In the genomic region with DNA sequence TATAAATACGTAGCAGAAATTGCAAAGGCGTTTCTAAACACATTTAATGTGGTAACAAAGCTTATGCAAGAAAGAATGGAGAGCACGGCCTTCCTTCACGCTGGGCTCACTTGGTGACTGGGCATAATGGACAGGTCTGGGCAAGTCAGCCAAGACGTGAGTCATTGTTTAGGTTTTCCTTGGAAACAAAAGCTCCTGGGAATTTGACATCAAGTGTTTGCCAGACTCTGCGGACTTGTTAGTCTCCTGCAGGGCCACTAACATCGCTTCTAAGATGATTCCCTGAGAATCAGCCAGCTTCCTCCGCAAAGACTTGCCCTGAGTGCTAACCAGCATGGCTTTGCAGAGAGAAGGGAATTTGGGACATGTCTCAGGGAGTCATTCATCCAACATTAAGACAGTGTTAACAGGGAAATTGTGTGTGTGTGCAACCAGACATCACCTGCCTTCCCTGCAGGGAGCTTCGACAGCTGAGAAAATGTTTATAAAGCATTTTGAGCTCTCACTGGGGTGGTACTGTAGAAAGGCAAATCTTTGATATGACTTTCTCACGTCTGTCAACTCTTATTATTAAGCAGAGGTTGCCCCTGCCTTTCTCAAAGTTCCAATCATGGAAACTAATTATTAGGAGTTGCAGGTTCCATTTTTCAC, we compare ENCODE assay signal across 9 cellular contexts.
DNase-seq lines count a peak whose midpoint lies in the region; ATAC-seq and TF ChIP-seq lines count a peak whose summit lies in the region.
"Had no signal": no experiment of that assay in that cellular context is flagged by ENCODE, and none has a peak within 500 bp of the region (broad histone marks: within the 10 kb centered on the region; RNA-seq: fewer than 3 reads in every experiment).

No MANE protein-coding gene starts in this region.

- H3K27ac Mint-ChIP-seq in activated T-cell treated with anti-CD3 and anti-CD28 coated beads, Interleukin-2, amount 50 U/mL, for 24 hours = no peak overlapping the region
- H3K27ac Mint-ChIP-seq in Caco-2 (ENCODE audit: unreplicated experiment) = no peak overlapping the region
- H3K27ac Mint-ChIP-seq: naive B cell had no signal

- no peaks in the 10 kb centered on the region for H3K27me3 ChIP-seq in Caco-2 (replicated peaks; ENCODE audit: control insufficient read depth, insufficient read depth, low read length)

- in situ Hi-C loops in Caki2 (cut with HindIII; ENCODE audit: low pct_unique_long_range_greater_than_20kb, low sequenced_read_pairs) = no loop called here

- H3K36me3 Mint-ChIP-seq in activated T-cell treated with anti-CD3 and anti-CD28 coated beads, Interleukin-2, amount 50 U/mL, for 24 hours (ENCODE audit: low read depth) = no peaks in the 10 kb centered on the region
- no peaks in the 10 kb centered on the region for H3K36me3 Mint-ChIP-seq in Caco-2 (ENCODE audit: insufficient read depth, unreplicated experiment)
- H3K36me3 Mint-ChIP-seq: naive B cell had no signal

- H3K9me3 ChIP-seq in Caco-2 = no peaks in the 10 kb centered on the region

- BruUV-seq in Caco-2 (replicated peaks; lab: Mats Ljungman, UMichigan) = no TSS peak

- CTCF ChIA-PET in Caco-2 (lab: Charles Lee) = no interaction called here

- TF ChIP-seq CTCF in Caco-2 (IDR thresholded peaks at IDR 0.05; ENCODE audit: insufficient read depth in 1 of 2, low read depth in 1 of 2, low read length in 1 of 2, severe bottlenecking in 1 of 2, unreplicated experiment in 1 of 2) = no peak

- H3K4me1 ChIP-seq in Caco-2 = no peaks in the 10 kb centered on the region

- intact Hi-C loops in Caco-2 (cut with micrococcal nuclease; ENCODE audit: unreplicated experiment) = no loop called here

- H3K4me3 Mint-ChIP-seq in activated T-cell treated with anti-CD3 and anti-CD28 coated beads, Interleukin-2, amount 50 U/mL, for 24 hours = no peak overlapping the region
- H3K4me3 Mint-ChIP-seq in Caco-2 (ENCODE audit: unreplicated experiment) = no peak overlapping the region
- H3K4me3 Mint-ChIP-seq: naive B cell had no signal

- H3K9me3 Mint-ChIP-seq in activated T-cell treated with anti-CD3 and anti-CD28 coated beads, Interleukin-2, amount 50 U/mL, for 24 hours = no peaks in the 10 kb centered on the region
- no peaks in the 10 kb centered on the region for H3K9me3 Mint-ChIP-seq in Caco-2 (ENCODE audit: unreplicated experiment)
- H3K9me3 Mint-ChIP-seq: naive B cell had no signal

- H3K4me3 ChIP-seq in Caco-2 (ENCODE audit: low read depth, low read length) = no peak overlapping the region

- H3K36me3 ChIP-seq in Caco-2 (ENCODE audit: control insufficient read depth, insufficient read depth, low read length) = no peaks in the 10 kb centered on the region

- ATAC-seq in HG02610 (IDR thresholded peaks at IDR 0.05; ENCODE audit: unreplicated experiment) = no peak

- DNase-seq in Caki2 (ENCODE audit: low read depth) (peak; percentile 83), NCI-H2171 (lab: John Stamatoyannopoulos, UW) (peak; percentile 64), ecto neural progenitor cell (ENCODE audit: low spot score) (peak; percentile 59), myocyte (ENCODE audit: low read depth) (peak; percentile 93), Caco-2 (no peak)
- no peak for DNase-seq in activated effector memory CD4-positive, alpha-beta T cell treated with Interleukin-2 at 50 U/mL for 16 hours
- no peak for DNase-seq in activated T-cell treated with anti-CD3 and anti-CD28 coated beads, Interleukin-2, amount 50 U/mL, for 24 hours
- DNase-seq: naive B cell had no signal

- H3K4me1 Mint-ChIP-seq in activated T-cell treated with anti-CD3 and anti-CD28 coated beads, Interleukin-2, amount 50 U/mL, for 24 hours (ENCODE audit: low read depth) = no peaks in the 10 kb centered on the region
- H3K4me1 Mint-ChIP-seq in Caco-2 (ENCODE audit: low read depth, unreplicated experiment) = no peaks in the 10 kb centered on the region
- H3K4me1 Mint-ChIP-seq: naive B cell had no signal

- POLR2A ChIA-PET in Caco-2 (lab: Charles Lee) = no interaction called here

- no peaks in the 10 kb centered on the region for H3K27me3 Mint-ChIP-seq in activated T-cell treated with anti-CD3 and anti-CD28 coated beads, Interleukin-2, amount 50 U/mL, for 24 hours
- H3K27me3 Mint-ChIP-seq in Caco-2 (ENCODE audit: insufficient read depth, unreplicated experiment) = no peaks in the 10 kb centered on the region
- H3K27me3 Mint-ChIP-seq: naive B cell had no signal

Comparison
In these comparisons a context has a peak if more than half of its experiments do, and no peak if none do; other contexts are left out.
1. DNase-seq: peak in Caki2 (single experiment), NCI-H2171 (single experiment), ecto neural progenitor cell (single experiment) and myocyte (single experiment); none in activated effector memory CD4-positive, alpha-beta T cell treated with Interleukin-2 at 50 U/mL for 16 hours (single experiment), activated T-cell treated with anti-CD3 and anti-CD28 coated beads, Interleukin-2, amount 50 U/mL, for 24 hours (single experiment) and Caco-2 (0 of 2).